In genomic region chr17:45240905-45241314, GRCh38 we compare ENCODE assay signal across 2 cellular contexts.
A peak's percentile ranks its signal among the peaks of the same experiment; 100 is the strongest.
TF ChIP-seq lines count a peak whose summit lies in the region.

No MANE protein-coding gene starts in this region.

TF ChIP-seq in H1, 55 proteins besides CTCF, POLR2A, EP300 and RAD21:
- TF ChIP-seq SUZ12 (IDR thresholded peaks at IDR 0.05; ENCODE audit: low read length) (0 out of 2 replicates have a peak, but pooled peaks have one; percentile 38), KDM1A (IDR thresholded peaks at IDR 0.05; ENCODE audit: borderline replicate concordance, low read length) (no peak), EZH2 (IDR thresholded peaks at IDR 0.05; ENCODE audit: low read depth, low read length, severe bottlenecking) (peak; percentile 46), NANOG (IDR thresholded peaks at IDR 0.05; ENCODE audit: insufficient read depth, low read depth, low read length, poor library complexity, severe bottlenecking) (no peak)

TF ChIP-seq in neural cell, 6 proteins besides CTCF, POLR2A, EP300 and RAD21:
- no peak for TF ChIP-seq SMC3 (conservative IDR thresholded peaks at IDR 0.05; ENCODE audit: poor library complexity)
- no peak for TF ChIP-seq POLR2AphosphoS5 (IDR thresholded peaks at IDR 0.05)
- no peak for TF ChIP-seq TAF1 (IDR thresholded peaks at IDR 0.05; ENCODE audit: low read depth)
- TF ChIP-seq REST (IDR thresholded peaks at IDR 0.05; ENCODE audit: borderline replicate concordance), result no peak
- TF ChIP-seq MXI1 (conservative IDR thresholded peaks at IDR 0.05; ENCODE audit: poor library complexity, severe bottlenecking), result no peak
- TF ChIP-seq EZH2 (IDR thresholded peaks at IDR 0.05; ENCODE audit: borderline replicate concordance, insufficient read depth, low read length, poor library complexity, severe bottlenecking), result no peak
